In genomic region chr19:8149261-8150094, GRCh38 we compare ENCODE assay signal across 9 cellular contexts. TPM values are rescaled to one million over a fixed set of nuclear protein-coding genes. Genes with fewer than 3 reads are reported as not detected.
DNase-seq lines count a peak whose midpoint lies in the region; ATAC-seq and TF ChIP-seq lines count a peak whose summit lies in the region.
"Had no signal": no experiment of that assay in that cellular context is flagged by ENCODE, and none has a peak within 500 bp of the region (broad histone marks: within the 10 kb centered on the region; RNA-seq: fewer than 3 reads in every experiment).

Gene FBN3 (minus strand): TSS chr19:8149592. CDS start chr19:8147480, 2,112 bp downstream.

- H3K4me3 ChIP-seq in heart left ventricle (peak within 1 kb of the TSS in 9 of 12 donors; percentile 8 to 46 (median 30)), right atrium auricular region (peak within 1 kb of the TSS in 1 of 2 donors; percentile 41)

- intact Hi-C loops in heart left ventricle (cut with DNase I): loop anchor here in 4 of 10 donors (10.0 kb wide), 3 partner anchors 135 to 205 kb away; partner anchors contain the start of gene TIMM44 (in 4 of the 4)
- intact Hi-C loops in activated T-helper 2 cell treated with anti-CD3 and anti-CD28 coated beads, Interferon-gamma antibody, Interleukin-2, Interleukin-4, amounts not matched to agents 10 μg/mL and 5 μg/mL and 100 μg/mL, durations not matched to agents 14 hours and 24 hours and 36 hours (cut with micrococcal nuclease): no loop called here

- H3K27ac ChIP-seq in heart left ventricle (no peak within 1 kb of the TSS), right atrium auricular region (no peak within 1 kb of the TSS)
- H3K27ac ChIP-seq: VCaP had no signal

- ATAC-seq in heart left ventricle (no peak), left lobe of liver (peak; percentile 36), GM19395 (IDR thresholded peaks at IDR 0.05; ENCODE audit: unreplicated experiment) (no peak), HG02840 (IDR thresholded peaks at IDR 0.05; ENCODE audit: low FRiP score, unreplicated experiment) (no peak)
- peak; percentile 31 for ATAC-seq in activated CD8-positive, alpha-beta T cell treated with anti-CD3 and anti-CD28 coated beads, Interleukin-2, amount 10 ng/mL, durations not matched to agents 7 days and 5 days

- H3K4me1 ChIP-seq in heart left ventricle: peaks cover 0 to 26% (median 5%) of the 10 kb centered on the region in 12 donors
- H3K4me1 ChIP-seq in right atrium auricular region: peaks cover 0 to 18% of the 10 kb centered on the region in 2 donors

- no peaks in the 10 kb centered on the region for H3K9me3 ChIP-seq in heart left ventricle
- H3K9me3 ChIP-seq in right atrium auricular region: no peaks in the 10 kb centered on the region

- peaks cover 10 to 51% (median 34%) of the 10 kb centered on the region in 9 donors for H3K27me3 ChIP-seq in heart left ventricle
- H3K27me3 ChIP-seq in right atrium auricular region: peaks cover 2 to 18% of the 10 kb centered on the region in 2 donors

- no peak for TF ChIP-seq POLR2A in heart left ventricle (IDR thresholded peaks at IDR 0.05)

- CTCF ChIA-PET in activated CD8-positive, alpha-beta T cell treated with anti-CD3 and anti-CD28 coated beads, Interleukin-2, amount 10 ng/mL, durations not matched to agents 7 days and 5 days (lab: Charles Lee): interaction anchor here (1.2 kb wide), 1 partner anchor 206 kb away, joined by 4 read pairs; the partner anchor contains the start of gene TIMM44

- H3K4me1 Mint-ChIP-seq in activated CD8-positive, alpha-beta T cell treated with anti-CD3 and anti-CD28 coated beads, Interleukin-2, amount 10 ng/mL, durations not matched to agents 7 days and 5 days (ENCODE audit: low read depth): peaks cover 5% of the 10 kb centered on the region
- peaks cover 24% of the 10 kb centered on the region for H3K4me1 Mint-ChIP-seq in type B pancreatic cell (ENCODE audit: unreplicated experiment)
- H3K4me1 Mint-ChIP-seq in activated T-helper 2 cell treated with anti-CD3 and anti-CD28 coated beads, Interferon-gamma antibody, Interleukin-2, Interleukin-4, amounts not matched to agents 10 μg/mL and 5 μg/mL and 100 μg/mL, durations not matched to agents 14 hours and 24 hours and 36 hours (ENCODE audit: low read depth): no peaks in the 10 kb centered on the region

- no peaks in the 10 kb centered on the region for H3K36me3 Mint-ChIP-seq in activated CD8-positive, alpha-beta T cell treated with anti-CD3 and anti-CD28 coated beads, Interleukin-2, amount 10 ng/mL, durations not matched to agents 7 days and 5 days (ENCODE audit: low read depth)
- no peaks in the 10 kb centered on the region for H3K36me3 Mint-ChIP-seq in type B pancreatic cell
- no peaks in the 10 kb centered on the region for H3K36me3 Mint-ChIP-seq in activated T-helper 2 cell treated with anti-CD3 and anti-CD28 coated beads, Interferon-gamma antibody, Interleukin-2, Interleukin-4, amounts not matched to agents 10 μg/mL and 5 μg/mL and 100 μg/mL, durations not matched to agents 14 hours and 24 hours and 36 hours (ENCODE audit: low read depth)

- POLR2A ChIA-PET in activated CD8-positive, alpha-beta T cell treated with anti-CD3 and anti-CD28 coated beads, Interleukin-2, amount 10 ng/mL, durations not matched to agents 7 days and 5 days (lab: Charles Lee): no interaction called here

- peaks cover 52% of the 10 kb centered on the region for H3K27me3 Mint-ChIP-seq in activated CD8-positive, alpha-beta T cell treated with anti-CD3 and anti-CD28 coated beads, Interleukin-2, amount 10 ng/mL, durations not matched to agents 7 days and 5 days (ENCODE audit: low read depth)
- H3K27me3 Mint-ChIP-seq in type B pancreatic cell: no peaks in the 10 kb centered on the region
- peaks cover 46% of the 10 kb centered on the region for H3K27me3 Mint-ChIP-seq in activated T-helper 2 cell treated with anti-CD3 and anti-CD28 coated beads, Interferon-gamma antibody, Interleukin-2, Interleukin-4, amounts not matched to agents 10 μg/mL and 5 μg/mL and 100 μg/mL, durations not matched to agents 14 hours and 24 hours and 36 hours (ENCODE audit: low read depth)

- H3K9me3 Mint-ChIP-seq in activated CD8-positive, alpha-beta T cell treated with anti-CD3 and anti-CD28 coated beads, Interleukin-2, amount 10 ng/mL, durations not matched to agents 7 days and 5 days (ENCODE audit: insufficient read depth): no peaks in the 10 kb centered on the region
- no peaks in the 10 kb centered on the region for H3K9me3 Mint-ChIP-seq in type B pancreatic cell
- no peaks in the 10 kb centered on the region for H3K9me3 Mint-ChIP-seq in activated T-helper 2 cell treated with anti-CD3 and anti-CD28 coated beads, Interferon-gamma antibody, Interleukin-2, Interleukin-4, amounts not matched to agents 10 μg/mL and 5 μg/mL and 100 μg/mL, durations not matched to agents 14 hours and 24 hours and 36 hours

- no peak within 1 kb of the TSS for H3K4me3 Mint-ChIP-seq in activated CD8-positive, alpha-beta T cell treated with anti-CD3 and anti-CD28 coated beads, Interleukin-2, amount 10 ng/mL, durations not matched to agents 7 days and 5 days
- H3K4me3 Mint-ChIP-seq in type B pancreatic cell: peak within 1 kb of the TSS; percentile 87
- H3K4me3 Mint-ChIP-seq in activated T-helper 2 cell treated with anti-CD3 and anti-CD28 coated beads, Interferon-gamma antibody, Interleukin-2, Interleukin-4, amounts not matched to agents 10 μg/mL and 5 μg/mL and 100 μg/mL, durations not matched to agents 14 hours and 24 hours and 36 hours (ENCODE audit: low read depth): no peak within 1 kb of the TSS

- H3K36me3 ChIP-seq in heart left ventricle: no peaks in the 10 kb centered on the region
- no peaks in the 10 kb centered on the region for H3K36me3 ChIP-seq in right atrium auricular region

- TF ChIP-seq CTCF in heart left ventricle (IDR thresholded peaks at IDR 0.05): no peak
- no peak for TF ChIP-seq CTCF in right atrium auricular region (IDR thresholded peaks at IDR 0.05)
- TF ChIP-seq CTCF in type B pancreatic cell (conservative IDR thresholded peaks at IDR 0.05): no peak

- no peak within 1 kb of the TSS for H3K27ac Mint-ChIP-seq in activated CD8-positive, alpha-beta T cell treated with anti-CD3 and anti-CD28 coated beads, Interleukin-2, amount 10 ng/mL, durations not matched to agents 7 days and 5 days
- peak within 1 kb of the TSS; percentile 92 for H3K27ac Mint-ChIP-seq in type B pancreatic cell
- no peak within 1 kb of the TSS for H3K27ac Mint-ChIP-seq in activated T-helper 2 cell treated with anti-CD3 and anti-CD28 coated beads, Interferon-gamma antibody, Interleukin-2, Interleukin-4, amounts not matched to agents 10 μg/mL and 5 μg/mL and 100 μg/mL, durations not matched to agents 14 hours and 24 hours and 36 hours

- WGBS in heart left ventricle, 4 donors: 4 to 44% (median 10%) methylated on average over 16 to 70 of the region's 72 CpGs

- DNase-seq in heart left ventricle (no peak), right atrium auricular region (ENCODE audit: low spot score) (no peak), left lobe of liver (ENCODE audit: low spot score) (no peak), type B pancreatic cell (ENCODE audit: extremely low spot score, unreplicated experiment) (no peak)
- DNase-seq in activated CD8-positive, alpha-beta T cell treated with anti-CD3 and anti-CD28 coated beads, Interleukin-2, amount 10 ng/mL, durations not matched to agents 7 days and 5 days: no peak
- DNase-seq in activated T-helper 2 cell treated with anti-CD3 and anti-CD28 coated beads, Interferon-gamma antibody, Interleukin-2, Interleukin-4, amounts not matched to agents 10 μg/mL and 5 μg/mL and 100 μg/mL, durations not matched to agents 14 hours and 24 hours and 36 hours (ENCODE audit: low spot score): no peak

RNA-seq across cellular contexts. Expression of gene FBN3, which starts in this region (rescaled TPM):
- total RNA-seq in heart left ventricle: under 1 TPM in 1 of 9 donors, not detected in 8; 0.32 TPM
- not detected for polyA plus RNA-seq in heart left ventricle
- total RNA-seq in right atrium auricular region: not detected
- total RNA-seq in activated CD8-positive, alpha-beta T cell treated with anti-CD3 and anti-CD28 coated beads, Interleukin-2, amount 10 ng/mL, durations not matched to agents 7 days and 5 days: under 1 TPM in 1 of 2 experiments, not detected in 1; 0.03 TPM
- total RNA-seq in left lobe of liver: 0.63 TPM
- 18.0 and 63.7 TPM in 2 replicates for total RNA-seq in type B pancreatic cell (ENCODE audit: low replicate concordance)
- not detected in 2 replicates for total RNA-seq in activated T-helper 2 cell treated with anti-CD3 and anti-CD28 coated beads, Interferon-gamma antibody, Interleukin-2, Interleukin-4, amounts not matched to agents 10 μg/mL and 5 μg/mL and 100 μg/mL, durations not matched to agents 14 hours and 24 hours and 36 hours

Comparison
In these comparisons a context has a peak if more than half of its experiments do, and no peak if none do; other contexts are left out.
1. RNA of gene FBN3 (total RNA-seq): 18.0 to 63.7 TPM in type B pancreatic cell; 0.63 TPM in left lobe of liver (single experiment), 0.03 TPM in activated CD8-positive, alpha-beta T cell treated with anti-CD3 and anti-CD28 coated beads, Interleukin-2, amount 10 ng/mL, durations not matched to agents 7 days and 5 days, 0.32 TPM in heart left ventricle, not detected in right atrium auricular region and not detected in activated T-helper 2 cell treated with anti-CD3 and anti-CD28 coated beads, Interferon-gamma antibody, Interleukin-2, Interleukin-4, amounts not matched to agents 10 μg/mL and 5 μg/mL and 100 μg/mL, durations not matched to agents 14 hours and 24 hours and 36 hours; every median in the first group is over 10 times any median in the second.
2. Peak in ATAC-seq in activated CD8-positive, alpha-beta T cell treated with anti-CD3 and anti-CD28 coated beads, Interleukin-2, amount 10 ng/mL, durations not matched to agents 7 days and 5 days; RNA of the gene not detected or under 1 TPM.
3. Peak in ATAC-seq in left lobe of liver; RNA of the gene not detected or under 1 TPM.